ENCODE assay signal across 27 cellular contexts in genomic region chr17:14791221-14791620, GRCh38.
DNase-seq lines count a peak whose midpoint lies in the region; ATAC-seq and TF ChIP-seq lines count a peak whose summit lies in the region.
"Had no signal": no experiment of that assay in that cellular context is flagged by ENCODE, and none has a peak within 500 bp of the region (broad histone marks: within the 10 kb centered on the region; RNA-seq: fewer than 3 reads in every experiment).

No MANE protein-coding gene starts in this region.

- H3K9me3 Mint-ChIP-seq in MCF 10A (ENCODE audit: unreplicated experiment) = no peaks in the 10 kb centered on the region
- H3K9me3 Mint-ChIP-seq in stimulated activated naive B cell treated with anti-CD40 and anti-IgM and Interleukin-4, amounts not matched to agents 10 μg/mL and 1 μg/mL and 100 μg/mL, for 72 hours = no peaks in the 10 kb centered on the region
- no peaks in the 10 kb centered on the region for H3K9me3 Mint-ChIP-seq in endothelial cell (ENCODE audit: unreplicated experiment)
- H3K9me3 Mint-ChIP-seq in CD14-positive monocyte = peaks cover 0 to 2% (median 0%) of the 10 kb centered on the region in 7 donors
- H3K9me3 Mint-ChIP-seq: CD4-positive, alpha-beta T cell had no signal

- no peaks in the 10 kb centered on the region for H3K36me3 Mint-ChIP-seq in MCF 10A (ENCODE audit: insufficient read depth, unreplicated experiment)
- H3K36me3 Mint-ChIP-seq in stimulated activated naive B cell treated with anti-CD40 and anti-IgM and Interleukin-4, amounts not matched to agents 10 μg/mL and 1 μg/mL and 100 μg/mL, for 72 hours = no peaks in the 10 kb centered on the region
- H3K36me3 Mint-ChIP-seq in endothelial cell (ENCODE audit: low read depth, unreplicated experiment) = no peaks in the 10 kb centered on the region
- no peaks in the 10 kb centered on the region for H3K36me3 Mint-ChIP-seq in CD14-positive monocyte
- H3K36me3 Mint-ChIP-seq: IgD-negative memory B cell had no signal

- H2AFZ ChIP-seq in mammary epithelial cell (ENCODE audit: low read depth, low read length) = peak overlapping the region; percentile 14

- TF ChIP-seq CTCF in mammary epithelial cell (conservative IDR thresholded peaks at IDR 0.05 in 1 of 2, IDR thresholded peaks at IDR 0.05 in 1 of 2; ENCODE audit: extremely low read depth in 1 of 2, insufficient read depth in 1 of 2, low read depth in 1 of 2, low read length in 2 of 2) (no peak), MCF 10A (IDR thresholded peaks at IDR 0.05; ENCODE audit: unreplicated experiment) (no peak), brain microvascular endothelial cell (IDR thresholded peaks at IDR 0.05; ENCODE audit: low read depth, low read length, missing control alignments) (no peak), foreskin keratinocyte (conservative IDR thresholded peaks at IDR 0.05) (no peak), endothelial cell (IDR thresholded peaks at IDR 0.05; ENCODE audit: unreplicated experiment) (no peak), CD14-positive monocyte (IDR thresholded peaks at IDR 0.05) (no peak)

- DNase-seq in mammary epithelial cell (peak; percentile 63), MCF 10A (ENCODE audit: unreplicated experiment) (no peak), brain microvascular endothelial cell (peak; percentile 24), foreskin keratinocyte (peak in 1 of 2 donors; percentile 56), NCI-H146 (lab: John Stamatoyannopoulos, UW) (no peak), endothelial cell (ENCODE audit: low spot score) (no peak), CD14-positive monocyte (ENCODE audit: low spot score) (no peak)
- no peak for DNase-seq in stimulated activated naive B cell treated with anti-CD40 and anti-IgM and Interleukin-4, amounts not matched to agents 10 μg/mL and 1 μg/mL and 100 μg/mL, for 72 hours
- DNase-seq: BE2C; CD4-positive, alpha-beta T cell; COR-L47; DMS53; NCI-H1092; NCI-H1417 treated with DMSO at 0.1 percent for 48 hours; NCI-H187 treated with DMSO at 0.1 percent for 48 hours; NCI-H2171 treated with DMSO at 0.1 percent for 48 hours; NCI-H524; NCI-H82; NK-92 treated with Interleukin-12 subunit alpha and Interleukin-12 subunit beta, amount 100 ng/mL, for 24 hours; SIG-M5; SK-N-SH; SW 1271 had no signal

- POLR2A ChIA-PET in MCF 10A (lab: Yijun Ruan, JAX) = no interaction called here

- no peaks in the 10 kb centered on the region for H3K9me3 ChIP-seq in mammary epithelial cell (replicated peaks; ENCODE audit: insufficient read depth, low read length)
- H3K9me3 ChIP-seq: BE2C, SK-N-SH had no signal

- no TSS peak for BruUV-seq in mammary epithelial cell (replicated peaks; lab: Mats Ljungman, UMichigan)
- no TSS peak for BruUV-seq in MCF 10A (replicated peaks; lab: Mats Ljungman, UMichigan)

- no peaks in the 10 kb centered on the region for H3K79me2 ChIP-seq in mammary epithelial cell (ENCODE audit: insufficient read depth, low read length)

- H3K27me3 Mint-ChIP-seq in MCF 10A (ENCODE audit: insufficient read depth, unreplicated experiment) (no peaks in the 10 kb centered on the region), endothelial cell (ENCODE audit: unreplicated experiment) (no peaks in the 10 kb centered on the region), CD14-positive monocyte (ENCODE audit: low read depth in 3 of 3) (peaks cover 0 to 7% (median 0%) of the 10 kb centered on the region in 3 donors)
- H3K27me3 Mint-ChIP-seq in stimulated activated naive B cell treated with anti-CD40 and anti-IgM and Interleukin-4, amounts not matched to agents 10 μg/mL and 1 μg/mL and 100 μg/mL, for 72 hours = peaks cover 38 to 61% of the 10 kb centered on the region in 2 donors

- 55% methylated on average over 4 of the region's 6 CpGs for WGBS in mammary epithelial cell (ENCODE audit: low coverage, missing lambda C conversion rate)

- H4K20me1 ChIP-seq in mammary epithelial cell (ENCODE audit: insufficient read depth, low read length) = no peaks in the 10 kb centered on the region

- H3K27ac Mint-ChIP-seq in MCF 10A (ENCODE audit: low read depth, unreplicated experiment) = no peak overlapping the region
- no peak overlapping the region for H3K27ac Mint-ChIP-seq in stimulated activated naive B cell treated with anti-CD40 and anti-IgM and Interleukin-4, amounts not matched to agents 10 μg/mL and 1 μg/mL and 100 μg/mL, for 72 hours
- H3K27ac Mint-ChIP-seq in endothelial cell (ENCODE audit: unreplicated experiment) = no peak overlapping the region
- peak overlapping the region in 1 of 7 donors; percentile 37 for H3K27ac Mint-ChIP-seq in CD14-positive monocyte
- H3K27ac Mint-ChIP-seq: CD4-positive, alpha-beta T cell had no signal

- no peak overlapping the region for H3K9ac ChIP-seq in mammary epithelial cell (ENCODE audit: insufficient read depth, low read length)
- H3K9ac ChIP-seq: KMS-11, SK-N-SH had no signal

- H3K4me1 Mint-ChIP-seq in MCF 10A (ENCODE audit: insufficient read depth, unreplicated experiment) = peaks cover 17% of the 10 kb centered on the region
- peaks cover 20 to 24% of the 10 kb centered on the region in 2 donors for H3K4me1 Mint-ChIP-seq in stimulated activated naive B cell treated with anti-CD40 and anti-IgM and Interleukin-4, amounts not matched to agents 10 μg/mL and 1 μg/mL and 100 μg/mL, for 72 hours
- H3K4me1 Mint-ChIP-seq in endothelial cell (ENCODE audit: unreplicated experiment) = peaks cover 3% of the 10 kb centered on the region
- H3K4me1 Mint-ChIP-seq in CD14-positive monocyte = peaks cover 20% of the 10 kb centered on the region

- peak; percentile 25 for ATAC-seq in foreskin keratinocyte
- ATAC-seq in stimulated activated naive B cell treated with anti-CD40 and anti-IgM and Interleukin-4, amounts not matched to agents 10 μg/mL and 1 μg/mL and 100 μg/mL, for 72 hours (replicated peaks) = no peak
- ATAC-seq: HCT116, Panc1 had no signal

- no peaks in the 10 kb centered on the region for H3K27me3 ChIP-seq in mammary epithelial cell (ENCODE audit: insufficient read depth, low read length)
- no peaks in the 10 kb centered on the region for H3K27me3 ChIP-seq in brain microvascular endothelial cell (replicated peaks)
- no peaks in the 10 kb centered on the region for H3K27me3 ChIP-seq in foreskin keratinocyte
- H3K27me3 ChIP-seq: BE2C had no signal

- H3K4me3 Mint-ChIP-seq in MCF 10A (ENCODE audit: unreplicated experiment) = no peak overlapping the region
- H3K4me3 Mint-ChIP-seq in stimulated activated naive B cell treated with anti-CD40 and anti-IgM and Interleukin-4, amounts not matched to agents 10 μg/mL and 1 μg/mL and 100 μg/mL, for 72 hours = peak overlapping the region; percentile 46 to 59
- H3K4me3 Mint-ChIP-seq in endothelial cell (ENCODE audit: unreplicated experiment) = no peak overlapping the region
- H3K4me3 Mint-ChIP-seq in CD14-positive monocyte = no peak overlapping the region
- H3K4me3 Mint-ChIP-seq: CD4-positive, alpha-beta T cell had no signal

- H3K36me3 ChIP-seq in mammary epithelial cell (ENCODE audit: insufficient read depth, low read length) (no peaks in the 10 kb centered on the region), brain microvascular endothelial cell (replicated peaks) (no peaks in the 10 kb centered on the region)
- H3K36me3 ChIP-seq: BE2C had no signal

- H3K4me3 ChIP-seq in mammary epithelial cell (replicated peaks in 1 of 3; ENCODE audit: insufficient read depth in 1 of 3, low read depth in 2 of 3, low read length in 3 of 3) (no peak overlapping the region), brain microvascular endothelial cell (ENCODE audit: low read depth, low read length) (no peak overlapping the region)

- intact Hi-C loops in mammary epithelial cell (cut with micrococcal nuclease) (no loop called here), MCF 10A (cut with micrococcal nuclease) (no loop called here), CD14-positive monocyte (cut with micrococcal nuclease) (no loop called here)

- no peak overlapping the region for H3K4me2 ChIP-seq in mammary epithelial cell (ENCODE audit: insufficient read depth, low read depth, low read length)
- H3K4me2 ChIP-seq: KMS-11, SK-N-SH had no signal

- H3K27ac ChIP-seq in mammary epithelial cell (ENCODE audit: insufficient read depth, low read depth, low read length) (no peak overlapping the region), brain microvascular endothelial cell (no peak overlapping the region), foreskin keratinocyte (no peak overlapping the region)
- H3K27ac ChIP-seq: 22Rv1, KMS-11 had no signal

- CTCF ChIA-PET in mammary epithelial cell (lab: Charles Lee; ENCODE audit: low non-redundant PET) (no interaction called here), MCF 10A (lab: Yijun Ruan, JAX) (no interaction called here)

- dilution Hi-C loops in mammary epithelial cell (cut with HindIII; ENCODE audit: low sequenced_read_pairs) = no loop called here

- in situ Hi-C loops in mammary epithelial cell (cut with MboI; ENCODE audit: low sequenced_read_pairs in 2 of 2) = no loop called here
- in situ Hi-C loops in brain microvascular endothelial cell (cut with HindIII; ENCODE audit: low pct_ligation_motif_present, low sequenced_read_pairs) = no loop called here

- H3K4me1 ChIP-seq in mammary epithelial cell (ENCODE audit: insufficient read depth, low read length) = peaks cover 29% of the 10 kb centered on the region
- H3K4me1 ChIP-seq in foreskin keratinocyte = peaks cover 15% of the 10 kb centered on the region
- H3K4me1 ChIP-seq: BE2C had no signal

Comparison
In these comparisons a context has a peak if more than half of its experiments do, and no peak if none do; other contexts are left out.
1. DNase-seq: peak in mammary epithelial cell (single experiment) and brain microvascular endothelial cell (single experiment); none in MCF 10A (single experiment), stimulated activated naive B cell treated with anti-CD40 and anti-IgM and Interleukin-4, amounts not matched to agents 10 μg/mL and 1 μg/mL and 100 μg/mL, for 72 hours (single experiment), NCI-H146 (single experiment), endothelial cell (single experiment) and CD14-positive monocyte (single experiment).
2. H3K4me3 Mint-ChIP-seq: peak in stimulated activated naive B cell treated with anti-CD40 and anti-IgM and Interleukin-4, amounts not matched to agents 10 μg/mL and 1 μg/mL and 100 μg/mL, for 72 hours (2 of 2); none in MCF 10A (single experiment), endothelial cell (single experiment) and CD14-positive monocyte (0 of 2).